In the genomic region with DNA sequence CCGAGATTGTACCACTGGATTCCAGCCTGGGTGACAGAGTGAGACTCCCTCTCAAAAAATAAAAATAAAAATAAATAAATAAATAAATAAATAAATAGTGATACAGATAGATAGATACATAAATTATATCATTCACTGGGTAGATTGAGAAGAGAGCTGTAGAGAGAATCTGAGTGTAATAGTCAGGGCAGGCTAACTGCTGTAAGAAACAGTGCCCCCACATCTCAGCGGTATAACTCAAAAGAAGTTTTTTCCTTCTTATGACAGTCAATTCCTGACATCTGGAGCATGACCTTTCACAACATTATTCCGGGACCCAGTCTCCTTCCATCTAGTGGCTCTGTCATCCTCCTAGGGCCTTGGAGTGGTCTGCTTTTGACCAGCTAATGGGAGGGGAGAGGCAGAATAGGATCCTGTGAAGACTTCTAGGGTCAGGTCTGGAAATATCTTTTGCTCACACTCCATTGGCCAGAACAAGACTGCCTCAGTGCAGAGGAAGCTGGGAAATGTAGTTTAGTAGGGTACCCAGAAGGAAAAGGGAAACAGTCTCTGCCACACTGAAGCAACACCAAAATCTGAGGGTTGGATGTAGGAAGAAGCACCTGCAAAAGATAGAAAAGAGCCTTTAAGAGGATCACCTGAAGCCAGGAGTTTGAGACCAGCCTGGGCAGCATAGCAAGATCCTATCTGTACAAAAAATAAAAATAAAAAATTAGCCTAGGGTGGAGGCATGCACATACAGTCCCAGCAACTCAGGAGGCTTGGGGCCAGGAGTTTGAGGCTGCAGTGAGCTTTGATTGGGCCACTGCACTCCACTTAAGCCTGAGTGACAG, we compare ENCODE assay signal across 8 cellular contexts. TPM values are rescaled to one million over a fixed set of nuclear protein-coding genes. Genes with fewer than 3 reads are reported as not detected.
A peak's percentile ranks its signal among the peaks of the same experiment; 100 is the strongest.
DNase-seq lines count a peak whose midpoint lies in the region; ATAC-seq lines count a peak whose summit lies in the region.
"Had no signal": no experiment of that assay in that cellular context is flagged by ENCODE, and none has a peak within 500 bp of the region (broad histone marks: within the 10 kb centered on the region; RNA-seq: fewer than 3 reads in every experiment).

No MANE protein-coding gene starts in this region.

- H3K4me1 Mint-ChIP-seq in activated CD4-positive, alpha-beta memory T cell treated with anti-CD3 and anti-CD28 coated beads, Interleukin-2, amount 10 ng/mL, durations not matched to agents 7 days and 5 days: peaks cover 28% of the 10 kb centered on the region

- peak overlapping the region; percentile 32 for H3K27ac ChIP-seq in KOPT-K1 (ENCODE audit: low read depth, low read length, poor library complexity, severe bottlenecking)

- no peaks in the 10 kb centered on the region for H3K9me3 Mint-ChIP-seq in activated CD4-positive, alpha-beta memory T cell treated with anti-CD3 and anti-CD28 coated beads, Interleukin-2, amount 10 ng/mL, durations not matched to agents 7 days and 5 days

- no peak for ATAC-seq in HG02588 (IDR thresholded peaks at IDR 0.05; ENCODE audit: unreplicated experiment)

- CTCF ChIA-PET in activated CD4-positive, alpha-beta memory T cell treated with anti-CD3 and anti-CD28 coated beads, Interleukin-2, amount 10 ng/mL, durations not matched to agents 7 days and 5 days (lab: Charles Lee): interaction anchor here (1.4 kb wide), 1 partner anchor 16 kb away, joined by 4 read pairs; no protein-coding TSS in a partner anchor

- DNase-seq in ELF-1 (ENCODE audit: low read depth, low spot score): peak; percentile 75
- DNase-seq in activated CD4-positive, alpha-beta memory T cell treated with anti-CD3 and anti-CD28 coated beads, Interleukin-2, amount 10 ng/mL, durations not matched to agents 7 days and 5 days: no peak
- peak; percentile 9 to 36 for DNase-seq in lung microvascular endothelial cell (ENCODE audit: low read depth in 2 of 2)
- DNase-seq in effector CD4-positive, alpha-beta T cell: no peak
- no peak for DNase-seq in H4 (ENCODE audit: low spot score)

- POLR2A ChIA-PET in activated CD4-positive, alpha-beta memory T cell treated with anti-CD3 and anti-CD28 coated beads, Interleukin-2, amount 10 ng/mL, durations not matched to agents 7 days and 5 days (lab: Charles Lee): interaction anchor here (1.8 to 2.6 kb wide), 2 partner anchors 10 to 12 kb away, joined by 6 to 11 read pairs; a partner anchor contains a TSS

- peaks cover 31% of the 10 kb centered on the region for H3K36me3 Mint-ChIP-seq in activated CD4-positive, alpha-beta memory T cell treated with anti-CD3 and anti-CD28 coated beads, Interleukin-2, amount 10 ng/mL, durations not matched to agents 7 days and 5 days (ENCODE audit: low read depth)

- peak overlapping the region; percentile 11 for H3K27ac Mint-ChIP-seq in activated CD4-positive, alpha-beta memory T cell treated with anti-CD3 and anti-CD28 coated beads, Interleukin-2, amount 10 ng/mL, durations not matched to agents 7 days and 5 days

- peaks cover 40% of the 10 kb centered on the region for H3K36me3 ChIP-seq in KOPT-K1 (ENCODE audit: insufficient read depth, low read length)

- H3K27me3 Mint-ChIP-seq in activated CD4-positive, alpha-beta memory T cell treated with anti-CD3 and anti-CD28 coated beads, Interleukin-2, amount 10 ng/mL, durations not matched to agents 7 days and 5 days: no peaks in the 10 kb centered on the region

- no peak overlapping the region for H3K4me3 Mint-ChIP-seq in activated CD4-positive, alpha-beta memory T cell treated with anti-CD3 and anti-CD28 coated beads, Interleukin-2, amount 10 ng/mL, durations not matched to agents 7 days and 5 days

- H3K9me3 ChIP-seq in KOPT-K1 (ENCODE audit: insufficient read depth, low read length, poor library complexity, severe bottlenecking): no peaks in the 10 kb centered on the region

RNA-seq across cellular contexts. Expression of a gene that starts 3.0 kb away (rescaled TPM):
- 1 to 10 TPM; 8.3 to 9.3 TPM for total RNA-seq in activated CD4-positive, alpha-beta memory T cell treated with anti-CD3 and anti-CD28 coated beads, Interleukin-2, amount 10 ng/mL, durations not matched to agents 7 days and 5 days
- under 0.01 and 0.20 TPM in 2 replicates for total RNA-seq in lung microvascular endothelial cell
- total RNA-seq in H4 (2014; rRNA removed; shearing (Covaris generic)): 0.27 and 0.93 TPM in 2 replicates

RNA-seq across cellular contexts. Expression of a gene that starts 13.0 kb away (rescaled TPM):
- 100 to 1,000 TPM; 341 to 359 TPM for total RNA-seq in activated CD4-positive, alpha-beta memory T cell treated with anti-CD3 and anti-CD28 coated beads, Interleukin-2, amount 10 ng/mL, durations not matched to agents 7 days and 5 days
- not detected in 2 replicates for total RNA-seq in lung microvascular endothelial cell
- 0.70 and 2.8 TPM in 2 replicates for total RNA-seq in H4 (2014; rRNA removed; shearing (Covaris generic))
- total RNA-seq: epithelial cell of proximal tubule had no signal

Comparison
In these comparisons a context has a peak if more than half of its experiments do, and no peak if none do; other contexts are left out.
1. DNase-seq: peak in ELF-1 (single experiment) and lung microvascular endothelial cell (2 of 2); none in activated CD4-positive, alpha-beta memory T cell treated with anti-CD3 and anti-CD28 coated beads, Interleukin-2, amount 10 ng/mL, durations not matched to agents 7 days and 5 days (single experiment), effector CD4-positive, alpha-beta T cell (single experiment) and H4 (single experiment).
2. RNA of a gene that starts 13.0 kb away (total RNA-seq): 341 to 359 TPM in activated CD4-positive, alpha-beta memory T cell treated with anti-CD3 and anti-CD28 coated beads, Interleukin-2, amount 10 ng/mL, durations not matched to agents 7 days and 5 days; 0.70 to 2.8 TPM in H4 and not detected in lung microvascular endothelial cell; every median in the first group is over 10 times any median in the second.